Comparison of ENCODE assay signal across 1 cellular context in genomic region chr22:19122143-19122751, GRCh38.
TF ChIP-seq lines count a peak whose summit lies in the region.

TSS of gene DGCR2 (minus strand) at chr22:19122412. CDS start at chr22:19122206, 206 bp downstream.

TF ChIP-seq in K562, 482 proteins besides CTCF, POLR2A, EP300 and RAD21 (continued from another document and continues in another):
- TF ChIP-seq, protein P1, sequence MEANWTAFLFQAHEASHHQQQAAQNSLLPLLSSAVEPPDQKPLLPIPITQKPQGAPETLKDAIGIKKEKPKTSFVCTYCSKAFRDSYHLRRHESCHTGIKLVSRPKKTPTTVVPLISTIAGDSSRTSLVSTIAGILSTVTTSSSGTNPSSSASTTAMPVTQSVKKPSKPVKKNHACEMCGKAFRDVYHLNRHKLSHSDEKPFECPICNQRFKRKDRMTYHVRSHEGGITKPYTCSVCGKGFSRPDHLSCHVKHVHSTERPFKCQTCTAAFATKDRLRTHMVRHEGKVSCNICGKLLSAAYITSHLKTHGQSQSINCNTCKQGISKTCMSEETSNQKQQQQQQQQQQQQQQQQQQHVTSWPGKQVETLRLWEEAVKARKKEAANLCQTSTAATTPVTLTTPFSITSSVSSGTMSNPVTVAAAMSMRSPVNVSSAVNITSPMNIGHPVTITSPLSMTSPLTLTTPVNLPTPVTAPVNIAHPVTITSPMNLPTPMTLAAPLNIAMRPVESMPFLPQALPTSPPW (CRISPR knock-in tag; IDR thresholded peaks at IDR 0.05): peak; percentile 96
- TF ChIP-seq HOMEZ (CRISPR knock-in tag; IDR thresholded peaks at IDR 0.05): peak; percentile 93
- no peak for TF ChIP-seq DDX20 (tag; IDR thresholded peaks at IDR 0.05; ENCODE audit: low read depth)
- TF ChIP-seq ILK (tag; IDR thresholded peaks at IDR 0.05; ENCODE audit: borderline replicate concordance, low read depth): no peak
- peak; percentile 32 to 91; a peak in 2 of 4 replicates for TF ChIP-seq MLX (CRISPR knock-in tag; conservative IDR thresholded peaks at IDR 0.05)
- no peak for TF ChIP-seq CHCHD3 (CRISPR knock-in tag; IDR thresholded peaks at IDR 0.05)
- no peak for TF ChIP-seq CBFA2T3 (IDR thresholded peaks at IDR 0.05)
- TF ChIP-seq PHF8 (IDR thresholded peaks at IDR 0.05; ENCODE audit: borderline replicate concordance, low read length): peak; percentile 90
- no peak for TF ChIP-seq SP2 (IDR thresholded peaks at IDR 0.05; ENCODE audit: extremely low read depth, low read depth, low read length, poor library complexity, severe bottlenecking)
- TF ChIP-seq SETDB1 (IDR thresholded peaks at IDR 0.05; ENCODE audit: low read length): no peak
- peak; percentile 96 to 99 (median 98) for TF ChIP-seq YY1 (IDR thresholded peaks at IDR 0.05; ENCODE audit: borderline replicate concordance in 1 of 3, control insufficient read depth in 1 of 3, extremely low read depth in 1 of 3, insufficient read depth in 3 of 3, insufficient read length in 1 of 3, insufficient replicate concordance in 2 of 3, low read depth in 1 of 3, low read length in 2 of 3)
- TF ChIP-seq NCOA6 (IDR thresholded peaks at IDR 0.05): no peak
- no peak for TF ChIP-seq ZNF197 (CRISPR knock-in tag; IDR thresholded peaks at IDR 0.05; ENCODE audit: low read depth)
- peak; percentile 96 for TF ChIP-seq NRF1 (conservative IDR thresholded peaks at IDR 0.05 in 1 of 2, IDR thresholded peaks at IDR 0.05 in 1 of 2)
- no peak; the same call in 1 of the 2 replicates for TF ChIP-seq CBX5 (IDR thresholded peaks at IDR 0.05; ENCODE audit: borderline replicate concordance, low read depth)
- TF ChIP-seq, protein P2, sequence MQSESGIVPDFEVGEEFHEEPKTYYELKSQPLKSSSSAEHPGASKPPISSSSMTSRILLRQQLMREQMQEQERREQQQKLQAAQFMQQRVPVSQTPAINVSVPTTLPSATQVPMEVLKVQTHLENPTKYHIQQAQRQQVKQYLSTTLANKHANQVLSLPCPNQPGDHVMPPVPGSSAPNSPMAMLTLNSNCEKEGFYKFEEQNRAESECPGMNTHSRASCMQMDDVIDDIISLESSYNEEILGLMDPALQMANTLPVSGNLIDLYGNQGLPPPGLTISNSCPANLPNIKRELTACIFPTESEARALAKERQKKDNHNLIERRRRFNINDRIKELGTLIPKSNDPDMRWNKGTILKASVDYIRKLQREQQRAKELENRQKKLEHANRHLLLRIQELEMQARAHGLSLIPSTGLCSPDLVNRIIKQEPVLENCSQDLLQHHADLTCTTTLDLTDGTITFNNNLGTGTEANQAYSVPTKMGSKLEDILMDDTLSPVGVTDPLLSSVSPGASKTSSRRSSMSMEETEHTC (IDR thresholded peaks at IDR 0.05): no peak
- no peak for TF ChIP-seq MYNN (IDR thresholded peaks at IDR 0.05)
- TF ChIP-seq MYNN (CRISPR knock-in tag; IDR thresholded peaks at IDR 0.05): no peak
- TF ChIP-seq ZNF445 (CRISPR knock-in tag; IDR thresholded peaks at IDR 0.05; ENCODE audit: low read depth): no peak
- peak; percentile 75; the same call in 1 of the 2 replicates for TF ChIP-seq RHOXF2B (CRISPR knock-in tag; conservative IDR thresholded peaks at IDR 0.05)
- no peak for TF ChIP-seq PREB (CRISPR knock-in tag; IDR thresholded peaks at IDR 0.05)
- TF ChIP-seq ZC3H8 (IDR thresholded peaks at IDR 0.05): no peak
- no peak for TF ChIP-seq ASH1L (IDR thresholded peaks at IDR 0.05; ENCODE audit: borderline replicate concordance, low read depth, partially characterized antibody)
- TF ChIP-seq TFAP4 (CRISPR knock-in tag; IDR thresholded peaks at IDR 0.05; ENCODE audit: borderline replicate concordance): no peak
- no peak for TF ChIP-seq ZNF121 (CRISPR knock-in tag; conservative IDR thresholded peaks at IDR 0.05)
- TF ChIP-seq CCNT2 (IDR thresholded peaks at IDR 0.05; ENCODE audit: borderline replicate concordance, extremely low read depth, insufficient read length, low read depth, low read length): no peak
- TF ChIP-seq NR2C2 (CRISPR knock-in tag; IDR thresholded peaks at IDR 0.05): no peak
- TF ChIP-seq NR2C2 (tag; IDR thresholded peaks at IDR 0.05): no peak
- TF ChIP-seq RBM17 (IDR thresholded peaks at IDR 0.05; ENCODE audit: borderline replicate concordance, low read depth, low read length): no peak
- TF ChIP-seq, protein P3, sequence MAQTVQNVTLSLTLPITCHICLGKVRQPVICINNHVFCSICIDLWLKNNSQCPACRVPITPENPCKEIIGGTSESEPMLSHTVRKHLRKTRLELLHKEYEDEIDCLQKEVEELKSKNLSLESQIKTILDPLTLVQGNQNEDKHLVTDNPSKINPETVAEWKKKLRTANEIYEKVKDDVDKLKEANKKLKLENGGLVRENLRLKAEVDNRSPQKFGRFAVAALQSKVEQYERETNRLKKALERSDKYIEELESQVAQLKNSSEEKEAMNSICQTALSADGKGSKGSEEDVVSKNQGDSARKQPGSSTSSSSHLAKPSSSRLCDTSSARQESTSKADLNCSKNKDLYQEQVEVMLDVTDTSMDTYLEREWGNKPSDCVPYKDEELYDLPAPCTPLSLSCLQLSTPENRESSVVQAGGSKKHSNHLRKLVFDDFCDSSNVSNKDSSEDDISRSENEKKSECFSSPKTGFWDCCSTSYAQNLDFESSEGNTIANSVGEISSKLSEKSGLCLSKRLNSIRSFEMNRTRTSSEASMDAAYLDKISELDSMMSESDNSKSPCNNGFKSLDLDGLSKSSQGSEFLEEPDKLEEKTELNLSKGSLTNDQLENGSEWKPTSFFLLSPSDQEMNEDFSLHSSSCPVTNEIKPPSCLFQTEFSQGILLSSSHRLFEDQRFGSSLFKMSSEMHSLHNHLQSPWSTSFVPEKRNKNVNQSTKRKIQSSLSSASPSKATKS (CRISPR knock-in tag; IDR thresholded peaks at IDR 0.05): no peak
- TF ChIP-seq ZNF76 (CRISPR knock-in tag; IDR thresholded peaks at IDR 0.05; ENCODE audit: borderline replicate concordance): peak; percentile 90; the same call in 1 of the 2 replicates
- TF ChIP-seq LEF1 (IDR thresholded peaks at IDR 0.05): no peak
- TF ChIP-seq U2AF1 (optimal IDR thresholded peaks at IDR 0.05; ENCODE audit: low read depth, low read length): no peak
- peak; percentile 40 for TF ChIP-seq PRPF4 (IDR thresholded peaks at IDR 0.05; ENCODE audit: insufficient read depth, low read depth, low read length, poor library complexity, severe bottlenecking)
- TF ChIP-seq E2F3 (CRISPR knock-in tag; IDR thresholded peaks at IDR 0.05): peak; percentile 94
- TF ChIP-seq KLF13 (tag; IDR thresholded peaks at IDR 0.05; ENCODE audit: borderline replicate concordance, low read depth): no peak; the same call in 1 of the 2 replicates
- no peak for TF ChIP-seq XRCC4 (IDR thresholded peaks at IDR 0.05; ENCODE audit: extremely low read depth, insufficient read depth, insufficient read length)
- 0 out of 3 replicates have a peak, but pooled peaks of 1 of the 2 experiments have one; percentile 40 for TF ChIP-seq CBX3 (IDR thresholded peaks at IDR 0.05; ENCODE audit: borderline replicate concordance in 1 of 2, low read length in 2 of 2)
- no peak for TF ChIP-seq PBX2 (CRISPR knock-in tag; IDR thresholded peaks at IDR 0.05; ENCODE audit: low read depth)
- no peak for TF ChIP-seq PBX2 (tag; conservative IDR thresholded peaks at IDR 0.05; ENCODE audit: low read depth)
- TF ChIP-seq ZFPM2 (CRISPR knock-in tag; IDR thresholded peaks at IDR 0.05): peak; percentile 48; the same call in 1 of the 2 replicates
- peak; percentile 100 for TF ChIP-seq RB1 (IDR thresholded peaks at IDR 0.05; ENCODE audit: low read depth)
- TF ChIP-seq MXI1 (IDR thresholded peaks at IDR 0.05; ENCODE audit: low read depth, low read length): peak; percentile 55
- peak; percentile 96 for TF ChIP-seq CREB1 (IDR thresholded peaks at IDR 0.05)
- no peak for TF ChIP-seq CREB1 (CRISPR knock-in tag; IDR thresholded peaks at IDR 0.05)
- peak; percentile 76 for TF ChIP-seq KLF1 (tag; IDR thresholded peaks at IDR 0.05)
- no peak for TF ChIP-seq CCAR2 (IDR thresholded peaks at IDR 0.05; ENCODE audit: low read depth, low read length)
- no peak for TF ChIP-seq PTTG1 (tag; IDR thresholded peaks at IDR 0.05; ENCODE audit: low read depth)
- TF ChIP-seq ZNF140 (CRISPR knock-in tag; IDR thresholded peaks at IDR 0.05): no peak
- TF ChIP-seq DNMT1 (IDR thresholded peaks at IDR 0.05): no peak
- TF ChIP-seq PHTF2 (CRISPR knock-in tag; IDR thresholded peaks at IDR 0.05): no peak
- TF ChIP-seq BCL6 (CRISPR knock-in tag; IDR thresholded peaks at IDR 0.05): no peak
- no peak for TF ChIP-seq ARNT (IDR thresholded peaks at IDR 0.05)
- TF ChIP-seq XRCC3 (IDR thresholded peaks at IDR 0.05): no peak
- no peak for TF ChIP-seq KHSRP (IDR thresholded peaks at IDR 0.05)
- no peak for TF ChIP-seq ZKSCAN3 (CRISPR knock-in tag; IDR thresholded peaks at IDR 0.05)
- TF ChIP-seq CREM (IDR thresholded peaks at IDR 0.05; ENCODE audit: low read depth): peak; percentile 94
- TF ChIP-seq, protein P4, sequence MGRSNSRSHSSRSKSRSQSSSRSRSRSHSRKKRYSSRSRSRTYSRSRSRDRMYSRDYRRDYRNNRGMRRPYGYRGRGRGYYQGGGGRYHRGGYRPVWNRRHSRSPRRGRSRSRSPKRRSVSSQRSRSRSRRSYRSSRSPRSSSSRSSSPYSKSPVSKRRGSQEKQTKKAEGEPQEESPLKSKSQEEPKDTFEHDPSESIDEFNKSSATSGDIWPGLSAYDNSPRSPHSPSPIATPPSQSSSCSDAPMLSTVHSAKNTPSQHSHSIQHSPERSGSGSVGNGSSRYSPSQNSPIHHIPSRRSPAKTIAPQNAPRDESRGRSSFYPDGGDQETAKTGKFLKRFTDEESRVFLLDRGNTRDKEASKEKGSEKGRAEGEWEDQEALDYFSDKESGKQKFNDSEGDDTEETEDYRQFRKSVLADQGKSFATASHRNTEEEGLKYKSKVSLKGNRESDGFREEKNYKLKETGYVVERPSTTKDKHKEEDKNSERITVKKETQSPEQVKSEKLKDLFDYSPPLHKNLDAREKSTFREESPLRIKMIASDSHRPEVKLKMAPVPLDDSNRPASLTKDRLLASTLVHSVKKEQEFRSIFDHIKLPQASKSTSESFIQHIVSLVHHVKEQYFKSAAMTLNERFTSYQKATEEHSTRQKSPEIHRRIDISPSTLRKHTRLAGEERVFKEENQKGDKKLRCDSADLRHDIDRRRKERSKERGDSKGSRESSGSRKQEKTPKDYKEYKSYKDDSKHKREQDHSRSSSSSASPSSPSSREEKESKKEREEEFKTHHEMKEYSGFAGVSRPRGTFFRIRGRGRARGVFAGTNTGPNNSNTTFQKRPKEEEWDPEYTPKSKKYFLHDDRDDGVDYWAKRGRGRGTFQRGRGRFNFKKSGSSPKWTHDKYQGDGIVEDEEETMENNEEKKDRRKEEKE (IDR thresholded peaks at IDR 0.05; ENCODE audit: borderline replicate concordance in 1 of 2, control insufficient read depth in 1 of 2, low read depth in 2 of 2, low read length in 1 of 2): no peak
- TF ChIP-seq PPARD (CRISPR knock-in tag; IDR thresholded peaks at IDR 0.05): no peak
- TF ChIP-seq ZNF785 (CRISPR knock-in tag; IDR thresholded peaks at IDR 0.05): no peak
- TF ChIP-seq ZNF780A (CRISPR knock-in tag; IDR thresholded peaks at IDR 0.05): no peak
- no peak for TF ChIP-seq RBM22 (IDR thresholded peaks at IDR 0.05; ENCODE audit: low read depth, low read length, poor library complexity, severe bottlenecking)
- peak; percentile 16 to 90; a peak in 2 of 4 replicates for TF ChIP-seq TBL1XR1 (IDR thresholded peaks at IDR 0.05; ENCODE audit: low read length in 2 of 2)
- TF ChIP-seq PTRF (tag; IDR thresholded peaks at IDR 0.05): no peak
